19 cellular contexts compared by ENCODE assay signal in the genomic region with DNA sequence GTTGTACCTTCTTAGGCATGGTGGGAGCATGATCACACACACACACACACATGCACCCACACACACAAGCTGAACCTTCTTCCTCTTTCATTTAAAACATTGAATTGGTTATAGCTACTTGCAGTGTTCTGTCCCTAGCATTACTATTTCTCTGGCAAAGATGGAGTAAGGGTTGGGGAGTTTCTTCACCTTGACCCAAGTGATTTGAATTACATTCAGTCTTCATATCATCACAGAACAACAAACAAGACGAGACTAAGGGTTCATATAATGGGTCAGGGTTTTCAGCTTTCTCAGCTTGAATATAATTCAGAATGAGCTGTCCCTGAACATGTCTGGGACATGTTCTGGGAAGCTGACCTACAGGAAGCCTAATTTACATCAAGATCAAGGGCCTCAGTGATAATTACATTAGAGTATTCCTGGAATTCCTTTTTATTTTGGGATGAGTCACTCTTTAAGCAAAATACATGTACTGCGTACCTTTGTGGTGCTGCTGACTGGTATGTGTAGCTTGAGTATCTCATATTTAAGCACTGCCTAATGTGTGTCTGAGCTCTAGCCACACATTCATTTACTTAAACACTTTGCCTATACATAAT.
DNase-seq lines count a peak whose midpoint lies in the region; ATAC-seq and TF ChIP-seq lines count a peak whose summit lies in the region.
"Had no signal": no experiment of that assay in that cellular context is flagged by ENCODE, and none has a peak within 500 bp of the region (broad histone marks: within the 10 kb centered on the region; RNA-seq: fewer than 3 reads in every experiment).

No MANE protein-coding gene starts in this region.

- ATAC-seq in esophagus mucosa, result peak; percentile 92
- ATAC-seq: activated naive CD8-positive, alpha-beta T cell treated with anti-CD3 and anti-CD28 coated beads, Interleukin-2, amount 50 U/mL, for 24 hours; activated T-cell treated with anti-CD3 and anti-CD28 coated beads, Interleukin-2, amount 50 U/mL, for 4 hours; K562 had no signal

- H3K27ac ChIP-seq in SK-N-SH (ENCODE audit: low read depth in 2 of 2, low read length in 1 of 2), result peak overlapping the region in 1 of 2 experiments; percentile 2; a peak in 1 of 4 replicates
- no peak overlapping the region for H3K27ac ChIP-seq in osteoblast (ENCODE audit: low read depth, low read length)
- H3K27ac ChIP-seq: parathyroid adenoma had no signal

- CTCF ChIA-PET in SK-N-SH (lab: Yijun Ruan, JAX), result no interaction called here

- peak; percentile 20 for DNase-seq in HFF-Myc (ENCODE audit: extremely low read depth, low read depth)
- DNase-seq in SK-N-SH, result no peak
- DNase-seq in osteoblast (ENCODE audit: insufficient read length, low spot score, missing footprints), result no peak
- DNase-seq in NCI-H128 (lab: John Stamatoyannopoulos, UW; ENCODE audit: unreplicated experiment), result no peak
- DNase-seq in middle frontal gyrus (ENCODE audit: extremely low spot score, low spot score), result no peak
- no peak for DNase-seq in stimulated activated CD4-positive, alpha-beta T cell treated with anti-CD3 and anti-CD28 coated beads, Interleukin-4, amount 100 ng/mL, for 4 hours
- DNase-seq in NK-92 treated with Interleukin-12 subunit alpha and Interleukin-12 subunit beta, amount 100 ng/mL, for 24 hours (lab: John Stamatoyannopoulos, UW), result no peak
- DNase-seq: activated CD4-positive, alpha-beta T cell treated with anti-CD3 and anti-CD28 coated beads, Interleukin-2, amount 50 U/mL, for 4 hours; activated naive CD8-positive, alpha-beta T cell treated with anti-CD3 and anti-CD28 coated beads, Interleukin-2, amount 50 U/mL, for 24 hours; activated T-cell treated with anti-CD3 and anti-CD28 coated beads, Interleukin-2, amount 50 U/mL, for 4 hours; Caco-2; HFFc6; immature natural killer cell; NCI-H1417; NCI-H226; stimulated activated naive CD4-positive, alpha-beta T cell treated with Interleukin-2 at 50 U/mL for 16 hours had no signal

- H3K4me1 ChIP-seq in SK-N-SH (ENCODE audit: control insufficient read depth in 1 of 2, insufficient read depth in 2 of 2, low read depth in 1 of 2, low read length in 1 of 2) (no peaks in the 10 kb centered on the region), osteoblast (ENCODE audit: insufficient read depth, low read length) (no peaks in the 10 kb centered on the region)
- H3K4me1 ChIP-seq: parathyroid adenoma had no signal

- H3K36me3 ChIP-seq in SK-N-SH (replicated peaks in 1 of 2; ENCODE audit: control insufficient read depth in 1 of 2, insufficient read depth in 2 of 2, low read length in 1 of 2) (no peaks in the 10 kb centered on the region), osteoblast (ENCODE audit: insufficient read depth, low read length) (no peaks in the 10 kb centered on the region)

- no peak overlapping the region for H3K4me2 ChIP-seq in SK-N-SH
- H3K4me2 ChIP-seq in osteoblast (ENCODE audit: insufficient read depth, low read length), result no peak overlapping the region

- H3K79me2 ChIP-seq in SK-N-SH (ENCODE audit: insufficient read depth) (no peaks in the 10 kb centered on the region), osteoblast (ENCODE audit: insufficient read depth, low read length) (no peaks in the 10 kb centered on the region)
- H3K79me2 ChIP-seq: parathyroid adenoma had no signal

- H3K27me3 ChIP-seq in SK-N-SH (ENCODE audit: insufficient read depth) (no peaks in the 10 kb centered on the region), osteoblast (ENCODE audit: insufficient read depth, low read length) (no peaks in the 10 kb centered on the region)

- 34% methylated on average over 2 of the region's 2 CpGs for WGBS in SK-N-SH (ENCODE audit: low lambda C conversion rate)

- H3F3A ChIP-seq in SK-N-SH (replicated peaks; ENCODE audit: insufficient read depth), result no peaks in the 10 kb centered on the region

- peak overlapping the region; percentile 38; the same call in 1 of the 2 replicates for H2AFZ ChIP-seq in SK-N-SH (ENCODE audit: low read depth)
- peak overlapping the region; percentile 3 for H2AFZ ChIP-seq in osteoblast (ENCODE audit: low read length)
- H2AFZ ChIP-seq: parathyroid adenoma had no signal

- TF ChIP-seq RAD21 in SK-N-SH (IDR thresholded peaks at IDR 0.05; ENCODE audit: low read length), result no peak

- POLR2A ChIA-PET in SK-N-SH (lab: Yijun Ruan, JAX), result no interaction called here

- no peaks in the 10 kb centered on the region for H3K9me2 ChIP-seq in SK-N-SH

- no peak overlapping the region for H3K9ac ChIP-seq in SK-N-SH
- H3K9ac ChIP-seq: parathyroid adenoma had no signal

- H3K9me3 ChIP-seq in SK-N-SH (no peaks in the 10 kb centered on the region), osteoblast (ENCODE audit: low read depth, low read length) (peaks cover 4% of the 10 kb centered on the region)
- H3K9me3 ChIP-seq: Caco-2 had no signal

- no peak for TF ChIP-seq CTCF in HFF-Myc (IDR thresholded peaks at IDR 0.05; ENCODE audit: low read depth, low read length, missing control alignments)
- no peak for TF ChIP-seq CTCF in SK-N-SH (IDR thresholded peaks at IDR 0.05)
- TF ChIP-seq CTCF in osteoblast (IDR thresholded peaks at IDR 0.05; ENCODE audit: extremely low read depth, low read depth, low read length), result no peak

- no peak overlapping the region for H3K4me3 ChIP-seq in HFF-Myc (replicated peaks; ENCODE audit: low read depth, low read length)
- no peak overlapping the region for H3K4me3 ChIP-seq in SK-N-SH (ENCODE audit: low read depth in 2 of 2, low read length in 1 of 2)
- no peak overlapping the region for H3K4me3 ChIP-seq in osteoblast (ENCODE audit: insufficient read depth, low read length)
- H3K4me3 ChIP-seq: K562 had no signal

- H4K20me1 ChIP-seq in SK-N-SH (ENCODE audit: insufficient read depth), result no peaks in the 10 kb centered on the region
- H4K20me1 ChIP-seq in osteoblast (ENCODE audit: insufficient read depth, low read length), result no peaks in the 10 kb centered on the region

- no peak for TF ChIP-seq EP300 in SK-N-SH (IDR thresholded peaks at IDR 0.05; ENCODE audit: borderline replicate concordance in 1 of 2, low read depth in 1 of 2, low read length in 1 of 2)

TF ChIP-seq in SK-N-SH, 30 proteins besides CTCF, POLR2A, EP300 and RAD21 (continues in another document):
- TF ChIP-seq, protein P1, sequence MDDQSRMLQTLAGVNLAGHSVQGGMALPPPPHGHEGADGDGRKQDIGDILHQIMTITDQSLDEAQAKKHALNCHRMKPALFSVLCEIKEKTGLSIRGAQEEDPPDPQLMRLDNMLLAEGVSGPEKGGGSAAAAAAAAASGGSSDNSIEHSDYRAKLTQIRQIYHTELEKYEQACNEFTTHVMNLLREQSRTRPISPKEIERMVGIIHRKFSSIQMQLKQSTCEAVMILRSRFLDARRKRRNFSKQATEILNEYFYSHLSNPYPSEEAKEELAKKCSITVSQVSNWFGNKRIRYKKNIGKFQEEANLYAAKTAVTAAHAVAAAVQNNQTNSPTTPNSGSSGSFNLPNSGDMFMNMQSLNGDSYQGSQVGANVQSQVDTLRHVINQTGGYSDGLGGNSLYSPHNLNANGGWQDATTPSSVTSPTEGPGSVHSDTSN (IDR thresholded peaks at IDR 0.05), result no peak
- TF ChIP-seq TCF12 (IDR thresholded peaks at IDR 0.05), result no peak
- no peak for TF ChIP-seq POLR2AphosphoS5 (IDR thresholded peaks at IDR 0.05; ENCODE audit: low read depth, low read length)
- no peak for TF ChIP-seq FOXJ3 (CRISPR knock-in tag; IDR thresholded peaks at IDR 0.05)
- no peak for TF ChIP-seq MXI1 (IDR thresholded peaks at IDR 0.05; ENCODE audit: low read depth, low read length)
- TF ChIP-seq, protein P2, sequence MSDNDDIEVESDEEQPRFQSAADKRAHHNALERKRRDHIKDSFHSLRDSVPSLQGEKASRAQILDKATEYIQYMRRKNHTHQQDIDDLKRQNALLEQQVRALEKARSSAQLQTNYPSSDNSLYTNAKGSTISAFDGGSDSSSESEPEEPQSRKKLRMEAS (IDR thresholded peaks at IDR 0.05; ENCODE audit: low read depth), result no peak
- TF ChIP-seq SIN3A (IDR thresholded peaks at IDR 0.05; ENCODE audit: borderline replicate concordance, low read depth, low read length), result no peak
- TF ChIP-seq, protein P3, sequence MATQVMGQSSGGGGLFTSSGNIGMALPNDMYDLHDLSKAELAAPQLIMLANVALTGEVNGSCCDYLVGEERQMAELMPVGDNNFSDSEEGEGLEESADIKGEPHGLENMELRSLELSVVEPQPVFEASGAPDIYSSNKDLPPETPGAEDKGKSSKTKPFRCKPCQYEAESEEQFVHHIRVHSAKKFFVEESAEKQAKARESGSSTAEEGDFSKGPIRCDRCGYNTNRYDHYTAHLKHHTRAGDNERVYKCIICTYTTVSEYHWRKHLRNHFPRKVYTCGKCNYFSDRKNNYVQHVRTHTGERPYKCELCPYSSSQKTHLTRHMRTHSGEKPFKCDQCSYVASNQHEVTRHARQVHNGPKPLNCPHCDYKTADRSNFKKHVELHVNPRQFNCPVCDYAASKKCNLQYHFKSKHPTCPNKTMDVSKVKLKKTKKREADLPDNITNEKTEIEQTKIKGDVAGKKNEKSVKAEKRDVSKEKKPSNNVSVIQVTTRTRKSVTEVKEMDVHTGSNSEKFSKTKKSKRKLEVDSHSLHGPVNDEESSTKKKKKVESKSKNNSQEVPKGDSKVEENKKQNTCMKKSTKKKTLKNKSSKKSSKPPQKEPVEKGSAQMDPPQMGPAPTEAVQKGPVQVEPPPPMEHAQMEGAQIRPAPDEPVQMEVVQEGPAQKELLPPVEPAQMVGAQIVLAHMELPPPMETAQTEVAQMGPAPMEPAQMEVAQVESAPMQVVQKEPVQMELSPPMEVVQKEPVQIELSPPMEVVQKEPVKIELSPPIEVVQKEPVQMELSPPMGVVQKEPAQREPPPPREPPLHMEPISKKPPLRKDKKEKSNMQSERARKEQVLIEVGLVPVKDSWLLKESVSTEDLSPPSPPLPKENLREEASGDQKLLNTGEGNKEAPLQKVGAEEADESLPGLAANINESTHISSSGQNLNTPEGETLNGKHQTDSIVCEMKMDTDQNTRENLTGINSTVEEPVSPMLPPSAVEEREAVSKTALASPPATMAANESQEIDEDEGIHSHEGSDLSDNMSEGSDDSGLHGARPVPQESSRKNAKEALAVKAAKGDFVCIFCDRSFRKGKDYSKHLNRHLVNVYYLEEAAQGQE (IDR thresholded peaks at IDR 0.05; ENCODE audit: low read depth, low read length), result no peak
- TF ChIP-seq USF2 (IDR thresholded peaks at IDR 0.05; ENCODE audit: borderline replicate concordance, low read depth, low read length), result no peak
- no peak for TF ChIP-seq FOXM1 (IDR thresholded peaks at IDR 0.05; ENCODE audit: low read depth)
- TF ChIP-seq YY1 (IDR thresholded peaks at IDR 0.05; ENCODE audit: low read depth), result no peak
